22 cellular contexts compared by ENCODE assay signal in genomic region chr16:23986455-23986854, GRCh38.
DNase-seq lines count a peak whose midpoint lies in the region; ATAC-seq, FAIRE-seq and TF ChIP-seq lines count a peak whose summit lies in the region.
"Had no signal": no experiment of that assay in that cellular context is flagged by ENCODE, and none has a peak within 500 bp of the region (broad histone marks: within the 10 kb centered on the region; RNA-seq: fewer than 3 reads in every experiment).

No MANE protein-coding gene starts in this region.

- H3K27ac Mint-ChIP-seq in Calu3 (ENCODE audit: unreplicated experiment) = no peak overlapping the region
- H3K27ac Mint-ChIP-seq in activated naive CD8-positive, alpha-beta T cell treated with anti-CD3 and anti-CD28 coated beads for 36 hours = no peak overlapping the region
- H3K27ac Mint-ChIP-seq: CD14-positive monocyte; CD4-positive, CD25-positive, alpha-beta regulatory T cell had no signal

- H3K4me1 ChIP-seq in HepG2 (ENCODE audit: insufficient read depth, low read length) (no peaks in the 10 kb centered on the region), right lobe of liver (no peaks in the 10 kb centered on the region), K562 (replicated peaks in 1 of 2; ENCODE audit: control insufficient read depth in 2 of 2, insufficient read depth in 2 of 2, low read length in 2 of 2) (no peaks in the 10 kb centered on the region)
- H3K4me1 ChIP-seq: A549, BE2C had no signal

- POLR2A ChIA-PET in HepG2 (lab: Yijun Ruan, JAX) (no interaction called here), K562 (lab: Yijun Ruan, JAX) (no interaction called here)

- TF ChIP-seq CTCF in HepG2 (CRISPR knock-in tag; IDR thresholded peaks at IDR 0.05) = no peak
- no peak for TF ChIP-seq CTCF in right lobe of liver (IDR thresholded peaks at IDR 0.05)
- no peak for TF ChIP-seq CTCF in K562 (IDR thresholded peaks at IDR 0.05 in 2 of 3, conservative IDR thresholded peaks at IDR 0.05 in 1 of 3; ENCODE audit: insufficient read depth in 2 of 3, low read depth in 1 of 3, low read length in 3 of 3)
- no peak for TF ChIP-seq CTCF in Calu3 (IDR thresholded peaks at IDR 0.05; ENCODE audit: unreplicated experiment)

- WGBS in HepG2 (ENCODE audit: low lambda C conversion rate) = 3% methylated on average over 2 of the region's 2 CpGs
- WGBS in right lobe of liver (ENCODE audit: insufficient coverage, low coverage, low lambda C conversion rate, missing lambda C conversion rate) = 46% methylated on average over 2 of the region's 2 CpGs
- WGBS in K562 (ENCODE audit: insufficient coverage, low coverage, missing lambda C conversion rate) = 87% methylated on average over 2 of the region's 2 CpGs

- H3K4me3 ChIP-seq in HepG2 (replicated peaks in 1 of 3; ENCODE audit: insufficient read depth in 1 of 3, low read depth in 2 of 3, low read length in 3 of 3) (no peak overlapping the region), right lobe of liver (no peak overlapping the region), K562 (no peak overlapping the region)
- H3K4me3 ChIP-seq: A549, BLaER1 had no signal

- no peaks in the 10 kb centered on the region for H3K9me3 Mint-ChIP-seq in Calu3 (ENCODE audit: low read depth, unreplicated experiment)
- H3K9me3 Mint-ChIP-seq in activated naive CD8-positive, alpha-beta T cell treated with anti-CD3 and anti-CD28 coated beads for 36 hours = no peaks in the 10 kb centered on the region
- H3K9me3 Mint-ChIP-seq: CD4-positive, alpha-beta memory T cell; CD8-positive, alpha-beta memory T cell had no signal

- H4K20me1 ChIP-seq in HepG2 (ENCODE audit: insufficient read depth, low read length) (no peaks in the 10 kb centered on the region), K562 (replicated peaks; ENCODE audit: control insufficient read depth, insufficient read depth, low read length) (no peaks in the 10 kb centered on the region)
- H4K20me1 ChIP-seq: BLaER1 had no signal

- H3K27me3 ChIP-seq in HepG2 (ENCODE audit: control insufficient read depth in 1 of 2, insufficient read depth in 2 of 2, low read length in 2 of 2) = no peaks in the 10 kb centered on the region; a peak in 2 of 5 replicates
- no peaks in the 10 kb centered on the region for H3K27me3 ChIP-seq in right lobe of liver
- no peaks in the 10 kb centered on the region for H3K27me3 ChIP-seq in K562 (ENCODE audit: control insufficient read depth in 2 of 2, insufficient read depth in 2 of 2, low read length in 2 of 2)
- H3K27me3 ChIP-seq: BE2C, BLaER1 had no signal

- H3K79me2 ChIP-seq in HepG2 (ENCODE audit: insufficient read depth, low read length) (no peaks in the 10 kb centered on the region), K562 (ENCODE audit: control insufficient read depth, insufficient read depth, low read length) (peaks cover 53% of the 10 kb centered on the region)

- no peak for DNase-seq in HepG2 (ENCODE audit: low spot score)
- no peak for DNase-seq in right lobe of liver
- no peak for DNase-seq in K562 (ENCODE audit: extremely low read depth in 1 of 4, low spot score in 3 of 4)
- DNase-seq in Calu3 = no peak
- DNase-seq in activated naive CD8-positive, alpha-beta T cell treated with anti-CD3 and anti-CD28 coated beads for 36 hours = no peak
- DNase-seq: AML-193; BE2C; C1 segment of cervical spinal cord; CD4-positive, alpha-beta memory T cell; CD4-positive, CD25-positive, alpha-beta regulatory T cell; CD8-positive, alpha-beta memory T cell; COR-L47; DMS79 treated with DMSO at 0.1 percent for 48 hours; GF-D8 had no signal

- H3K27ac ChIP-seq in HepG2 (ENCODE audit: extremely low read length, insufficient read depth, low read length) (no peak overlapping the region), right lobe of liver (no peak overlapping the region), K562 (ENCODE audit: extremely low read depth, low read depth, low read length) (no peak overlapping the region)
- H3K27ac ChIP-seq: 22Rv1, A549, BLaER1 had no signal

- ATAC-seq in HepG2 (no peak), right lobe of liver (no peak), K562 (no peak)
- ATAC-seq: A549 had no signal

- H3K4me3 Mint-ChIP-seq in Calu3 (ENCODE audit: low read depth, unreplicated experiment) = no peak overlapping the region
- H3K4me3 Mint-ChIP-seq in activated naive CD8-positive, alpha-beta T cell treated with anti-CD3 and anti-CD28 coated beads for 36 hours = no peak overlapping the region
- H3K4me3 Mint-ChIP-seq: CD14-positive monocyte; CD4-positive, CD25-positive, alpha-beta regulatory T cell had no signal

- TF ChIP-seq POLR2A in HepG2 (IDR thresholded peaks at IDR 0.05; ENCODE audit: insufficient read depth in 1 of 2, low read depth in 2 of 2, low read length in 2 of 2) (no peak), right lobe of liver (IDR thresholded peaks at IDR 0.05) (no peak), K562 (conservative IDR thresholded peaks at IDR 0.05) (no peak)

- H2AFZ ChIP-seq in HepG2 (ENCODE audit: low read length) = no peak overlapping the region
- H2AFZ ChIP-seq in K562 (ENCODE audit: low read depth, low read length) = no peak overlapping the region

- in situ Hi-C loops in HepG2 (cut with HindIII; ENCODE audit: extremely low pct_ligation_motif_present, low pct_unique_long_range_greater_than_20kb) (no loop called here), K562 (cut with MboI) (no loop called here)

- H3K9ac ChIP-seq in HepG2 (ENCODE audit: insufficient read depth, low read depth, low read length) (no peak overlapping the region), K562 (ENCODE audit: insufficient read depth in 1 of 2, low read depth in 2 of 2, low read length in 2 of 2) (no peak overlapping the region)
- H3K9ac ChIP-seq: BLaER1 had no signal

- no peaks in the 10 kb centered on the region for H3K9me1 ChIP-seq in K562 (ENCODE audit: control insufficient read depth, insufficient read depth, low read length)

- H3K9me3 ChIP-seq in HepG2 (ENCODE audit: low read length) = no peaks in the 10 kb centered on the region
- H3K9me3 ChIP-seq in right lobe of liver = no peaks in the 10 kb centered on the region
- no peaks in the 10 kb centered on the region for H3K9me3 ChIP-seq in K562 (replicated peaks; ENCODE audit: control insufficient read depth, insufficient read depth, low read depth, low read length)
- H3K9me3 ChIP-seq: A549, BE2C had no signal

- CTCF ChIA-PET in HepG2 (lab: Yijun Ruan, JAX; ENCODE audit: low intra/inter-chr PET ratio, low total read pairs) = no interaction called here
- CTCF ChIA-PET in K562 (lab: Yijun Ruan, JAX; ENCODE audit: low intra/inter-chr PET ratio) = no interaction called here
- CTCF ChIA-PET in Calu3 (lab: Charles Lee) = no interaction called here

- H3K4me1 Mint-ChIP-seq in Calu3 (ENCODE audit: low read depth, unreplicated experiment) = no peaks in the 10 kb centered on the region
- peaks cover 20% of the 10 kb centered on the region for H3K4me1 Mint-ChIP-seq in activated naive CD8-positive, alpha-beta T cell treated with anti-CD3 and anti-CD28 coated beads for 36 hours
- H3K4me1 Mint-ChIP-seq: CD14-positive monocyte had no signal

- intact Hi-C loops in HepG2 (cut with micrococcal nuclease; ENCODE audit: unreplicated experiment) (no loop called here), right lobe of liver (cut with DNase I) (no loop called here), K562 (cut with micrococcal nuclease) (no loop called here), Calu3 (cut with micrococcal nuclease; ENCODE audit: unreplicated experiment) (no loop called here)

- H3K36me3 ChIP-seq in HepG2 (replicated peaks in 1 of 2; ENCODE audit: control insufficient read depth in 1 of 2, insufficient read depth in 2 of 2, low read length in 2 of 2) (no peaks in the 10 kb centered on the region), right lobe of liver (no peaks in the 10 kb centered on the region), K562 (ENCODE audit: control insufficient read depth, insufficient read depth, low read length) (peaks cover 56% of the 10 kb centered on the region)
- H3K36me3 ChIP-seq: BE2C, BLaER1 had no signal

- no peak for TF ChIP-seq EP300 in HepG2 (IDR thresholded peaks at IDR 0.05; ENCODE audit: low read depth in 2 of 2, low read length in 2 of 2)
- TF ChIP-seq EP300 in HepG2 (CRISPR knock-in tag; IDR thresholded peaks at IDR 0.05; ENCODE audit: borderline replicate concordance) = no peak
- TF ChIP-seq EP300 in K562 (IDR thresholded peaks at IDR 0.05; ENCODE audit: low read length) = no peak

- H3K4me2 ChIP-seq in HepG2 (ENCODE audit: low read depth, low read length) = no peak overlapping the region
- H3K4me2 ChIP-seq in K562 (ENCODE audit: insufficient read depth, low read length) = no peak overlapping the region
- H3K4me2 ChIP-seq: A549 had no signal

- no peaks in the 10 kb centered on the region for H3K36me3 Mint-ChIP-seq in Calu3 (ENCODE audit: insufficient read depth, unreplicated experiment)
- H3K36me3 Mint-ChIP-seq in activated naive CD8-positive, alpha-beta T cell treated with anti-CD3 and anti-CD28 coated beads for 36 hours = peaks cover 32% of the 10 kb centered on the region

- no peak for FAIRE-seq in HepG2 (lab: Jason Lieb, UNC)
- no peak for FAIRE-seq in K562 (lab: Jason Lieb, UNC)
- FAIRE-seq: A549, D721Med, G401.6, GM12891, GM19239 had no signal

- TF ChIP-seq RAD21 in HepG2 (CRISPR knock-in tag; IDR thresholded peaks at IDR 0.05) (no peak), K562 (CRISPR knock-in tag; conservative IDR thresholded peaks at IDR 0.05 in 1 of 2, IDR thresholded peaks at IDR 0.05 in 1 of 2) (no peak)

- peaks cover 67% of the 10 kb centered on the region for H3K27me3 Mint-ChIP-seq in Calu3 (ENCODE audit: unreplicated experiment)
- no peaks in the 10 kb centered on the region for H3K27me3 Mint-ChIP-seq in activated naive CD8-positive, alpha-beta T cell treated with anti-CD3 and anti-CD28 coated beads for 36 hours
- H3K27me3 Mint-ChIP-seq: CD4-positive, alpha-beta memory T cell; CD4-positive, CD25-positive, alpha-beta regulatory T cell; CD8-positive, alpha-beta memory T cell had no signal

- BruUV-seq in HepG2 (replicated peaks; lab: Mats Ljungman, UMichigan) = no TSS peak
- no TSS peak for BruUV-seq in K562 (replicated peaks; lab: Mats Ljungman, UMichigan)
- BruUV-seq in Calu3 (replicated peaks; lab: Mats Ljungman, UMichigan) = no TSS peak

TF ChIP-seq in HepG2, 621 proteins besides CTCF, POLR2A, EP300 and RAD21 (continues in another document):
- TF ChIP-seq STAG1 (CRISPR knock-in tag; IDR thresholded peaks at IDR 0.05) = no peak

TF ChIP-seq in K562, 482 proteins besides CTCF, POLR2A, EP300 and RAD21:
- TF ChIP-seq HBP1 (CRISPR knock-in tag; IDR thresholded peaks at IDR 0.05) (no peak), C11orf30 (IDR thresholded peaks at IDR 0.05; ENCODE audit: low read depth) (peak; percentile 58; the same call in 1 of the 2 replicates), ZNF316 (IDR thresholded peaks at IDR 0.05) (peak; percentile 79)
TF ChIP-seq in K562: peak in this region for 2.

Comparison
In these comparisons a context has a peak if more than half of its experiments do, and no peak if none do; other contexts are left out.
1. Of the 241 proteins assayed by ChIP-seq in both HepG2 and K562: peak only in HepG2: MAFK; only in K562: none; in both: none; in neither: 240.